30 cellular contexts compared by ENCODE assay signal in genomic region chr15:96538506-96538905, GRCh38.
"Had no signal": no experiment of that assay in that cellular context is flagged by ENCODE, and none has a peak within 500 bp of the region (broad histone marks: within the 10 kb centered on the region; RNA-seq: fewer than 3 reads in every experiment).

No MANE protein-coding gene starts in this region.

- H3K27ac ChIP-seq: brain microvascular endothelial cell, coronary artery, dorsolateral prefrontal cortex, esophagus muscularis mucosa, foreskin keratinocyte, gastrocnemius medialis, heart left ventricle, WERI-Rb-1 had no signal

- H3K9me3 Mint-ChIP-seq: activated B cell treated with CpG ODN at 0.5 μM for 24 hours; activated CD4-positive, alpha-beta memory T cell treated with anti-CD3 and anti-CD28 coated beads, Interleukin-2, amount 10 ng/mL, durations not matched to agents 7 days and 5 days; activated naive CD4-positive, alpha-beta T cell treated with anti-CD3 and anti-CD28 coated beads, Interleukin-2, amount 10 ng/mL, durations not matched to agents 7 days and 5 days; activated naive CD8-positive, alpha-beta T cell treated with anti-CD3 and anti-CD28 coated beads, Interleukin-2, amount 10 ng/mL, durations not matched to agents 7 days and 5 days; activated T-cell treated with anti-CD3 and anti-CD28 coated beads, Interleukin-2, amount 50 U/mL, for 24 hours; central memory CD8-positive, alpha-beta T cell; dendritic cell treated with granulocyte-macrophage colony-stimulating factor and Interleukin-4, amounts not matched to agents 40 ng/mL and 50 ng/mL, for 4 days; T-cell; T-helper 1 cell treated with Interleukin-12 subunit alpha and Interleukin-12 subunit beta and Interleukin-4 antibody, amounts not matched to agents 30 μg/mL and 1 μg/mL, for 36 hours had no signal

- DNase-seq: activated B cell treated with CpG ODN at 0.5 μM for 24 hours; activated CD4-positive, alpha-beta memory T cell treated with anti-CD3 and anti-CD28 coated beads, Interleukin-2, amount 10 ng/mL, durations not matched to agents 7 days and 5 days; activated CD4-positive, alpha-beta T cell treated with anti-CD3 and anti-CD28 coated beads for 48 hours; activated CD8-positive, alpha-beta memory T cell treated with anti-CD3 and anti-CD28 coated beads, Interleukin-2, amount 50 U/mL, for 48 hours; activated gamma-delta T cell; activated naive CD4-positive, alpha-beta T cell; activated naive CD4-positive, alpha-beta T cell treated with anti-CD3 and anti-CD28 coated beads, Interleukin-2, amount 10 ng/mL, durations not matched to agents 7 days and 5 days; activated naive CD8-positive, alpha-beta T cell treated with anti-CD3 and anti-CD28 coated beads, Interleukin-2, amount 10 ng/mL, durations not matched to agents 7 days and 5 days; activated T-cell treated with anti-CD3 and anti-CD28 coated beads for 4 hours; activated T-cell treated with anti-CD3 and anti-CD28 coated beads, Interleukin-2, amount 50 U/mL, for 24 hours; activated T-cell treated with anti-CD3 and anti-CD28 coated beads, Interleukin-2, amount 50 U/mL, for 72 hours; brain microvascular endothelial cell; dorsolateral prefrontal cortex; effector CD4-positive, alpha-beta T cell; effector memory CD8-positive, alpha-beta T cell; erythroblast; foreskin keratinocyte; gastrocnemius medialis; glutamatergic neuron; heart left ventricle; T-cell; T1000; WERI-Rb-1 had no signal

- H3K4me1 Mint-ChIP-seq: activated B cell treated with CpG ODN at 0.5 μM for 24 hours; activated CD4-positive, alpha-beta memory T cell treated with anti-CD3 and anti-CD28 coated beads, Interleukin-2, amount 10 ng/mL, durations not matched to agents 7 days and 5 days; activated naive CD4-positive, alpha-beta T cell treated with anti-CD3 and anti-CD28 coated beads, Interleukin-2, amount 10 ng/mL, durations not matched to agents 7 days and 5 days; activated naive CD8-positive, alpha-beta T cell treated with anti-CD3 and anti-CD28 coated beads, Interleukin-2, amount 10 ng/mL, durations not matched to agents 7 days and 5 days; central memory CD8-positive, alpha-beta T cell; T-cell had no signal

- ATAC-seq: activated CD4-positive, CD25-positive, alpha-beta regulatory T cell treated with anti-CD3 and anti-CD28 coated beads, Interleukin-2, amount 50 U/mL, for 24 hours; activated naive CD4-positive, alpha-beta T cell treated with anti-CD3 and anti-CD28 coated beads, Interleukin-2, amount 50 U/mL, for 72 hours; activated T-cell treated with anti-CD3 and anti-CD28 coated beads, Interleukin-2, amount 50 U/mL, for 72 hours; effector memory CD8-positive, alpha-beta T cell; foreskin keratinocyte; gastrocnemius medialis; heart left ventricle; T-cell had no signal

- H3K4me3 ChIP-seq: coronary artery, dorsolateral prefrontal cortex, esophagus muscularis mucosa, gastrocnemius medialis, heart left ventricle had no signal

- H3K36me3 Mint-ChIP-seq: activated naive CD4-positive, alpha-beta T cell treated with anti-CD3 and anti-CD28 coated beads, Interleukin-2, amount 10 ng/mL, durations not matched to agents 7 days and 5 days; activated naive CD4-positive, alpha-beta T cell treated with anti-CD3 and anti-CD28 coated beads, Interleukin-2, amount 50 U/mL, for 72 hours; activated naive CD8-positive, alpha-beta T cell treated with anti-CD3 and anti-CD28 coated beads, Interleukin-2, amount 10 ng/mL, durations not matched to agents 7 days and 5 days; T-cell had no signal

- H3K27me3 Mint-ChIP-seq: activated B cell treated with CpG ODN at 0.5 μM for 24 hours; activated CD4-positive, alpha-beta memory T cell treated with anti-CD3 and anti-CD28 coated beads, Interleukin-2, amount 10 ng/mL, durations not matched to agents 7 days and 5 days; activated naive CD4-positive, alpha-beta T cell treated with anti-CD3 and anti-CD28 coated beads, Interleukin-2, amount 10 ng/mL, durations not matched to agents 7 days and 5 days; activated naive CD8-positive, alpha-beta T cell treated with anti-CD3 and anti-CD28 coated beads, Interleukin-2, amount 10 ng/mL, durations not matched to agents 7 days and 5 days; activated T-cell treated with anti-CD3 and anti-CD28 coated beads, Interleukin-2, amount 50 U/mL, for 24 hours; effector memory CD8-positive, alpha-beta T cell had no signal

- H3K27ac Mint-ChIP-seq: activated B cell treated with CpG ODN at 0.5 μM for 24 hours; activated CD4-positive, alpha-beta memory T cell treated with anti-CD3 and anti-CD28 coated beads, Interleukin-2, amount 10 ng/mL, durations not matched to agents 7 days and 5 days; activated naive CD4-positive, alpha-beta T cell treated with anti-CD3 and anti-CD28 coated beads, Interleukin-2, amount 10 ng/mL, durations not matched to agents 7 days and 5 days; activated naive CD4-positive, alpha-beta T cell treated with anti-CD3 and anti-CD28 coated beads, Interleukin-2, amount 50 U/mL, for 72 hours; activated naive CD8-positive, alpha-beta T cell treated with anti-CD3 and anti-CD28 coated beads, Interleukin-2, amount 10 ng/mL, durations not matched to agents 7 days and 5 days; activated T-cell treated with anti-CD3 and anti-CD28 coated beads, Interleukin-2, amount 50 U/mL, for 24 hours; activated T-cell treated with anti-CD3 and anti-CD28 coated beads, Interleukin-2, amount 50 U/mL, for 72 hours; dendritic cell treated with granulocyte-macrophage colony-stimulating factor and Interleukin-4, amounts not matched to agents 40 ng/mL and 50 ng/mL, for 4 days; effector memory CD8-positive, alpha-beta T cell; T-cell; T-helper 1 cell treated with Interleukin-12 subunit alpha and Interleukin-12 subunit beta and Interleukin-4 antibody, amounts not matched to agents 30 μg/mL and 1 μg/mL, for 36 hours had no signal

- H3K9me3 ChIP-seq: esophagus muscularis mucosa, gastrocnemius medialis, heart left ventricle had no signal

- H3K27me3 ChIP-seq: brain microvascular endothelial cell, esophagus muscularis mucosa, foreskin keratinocyte, gastrocnemius medialis had no signal

- H3K36me3 ChIP-seq: brain microvascular endothelial cell, esophagus muscularis mucosa, gastrocnemius medialis, heart left ventricle, WERI-Rb-1 had no signal

- H3K4me3 Mint-ChIP-seq: activated B cell treated with CpG ODN at 0.5 μM for 24 hours; activated CD4-positive, alpha-beta memory T cell treated with anti-CD3 and anti-CD28 coated beads, Interleukin-2, amount 10 ng/mL, durations not matched to agents 7 days and 5 days; activated naive CD4-positive, alpha-beta T cell treated with anti-CD3 and anti-CD28 coated beads, Interleukin-2, amount 10 ng/mL, durations not matched to agents 7 days and 5 days; activated naive CD8-positive, alpha-beta T cell treated with anti-CD3 and anti-CD28 coated beads, Interleukin-2, amount 10 ng/mL, durations not matched to agents 7 days and 5 days; activated T-cell treated with anti-CD3 and anti-CD28 coated beads, Interleukin-2, amount 50 U/mL, for 24 hours; activated T-cell treated with anti-CD3 and anti-CD28 coated beads, Interleukin-2, amount 50 U/mL, for 72 hours; central memory CD8-positive, alpha-beta T cell; dendritic cell treated with granulocyte-macrophage colony-stimulating factor and Interleukin-4, amounts not matched to agents 40 ng/mL and 50 ng/mL, for 4 days; effector memory CD8-positive, alpha-beta T cell; T-cell; T-helper 1 cell treated with Interleukin-12 subunit alpha and Interleukin-12 subunit beta and Interleukin-4 antibody, amounts not matched to agents 30 μg/mL and 1 μg/mL, for 36 hours had no signal

- H3K4me1 ChIP-seq: esophagus muscularis mucosa, foreskin keratinocyte, gastrocnemius medialis, heart left ventricle had no signal
